ENCODE assay signal across 8 cellular contexts in genomic region chr15:89177633-89178306, GRCh38. TPM values are rescaled to one million over a fixed set of nuclear protein-coding genes. Genes with fewer than 3 reads are reported as not detected.
DNase-seq lines count a peak whose midpoint lies in the region; ATAC-seq and TF ChIP-seq lines count a peak whose summit lies in the region.

No MANE protein-coding gene starts in this region.

- intact Hi-C loops in left ventricle myocardium superior (cut with micrococcal nuclease) (loop anchor here (5.0 to 10.0 kb wide), 2 partner anchors 120 to 283 kb away; partner anchors contain the start of gene HAPLN3), gastrocnemius medialis (cut with DNase I; ENCODE audit: low total_unique reads) (loop anchor here (1.0 kb wide), 1 partner anchor 120 kb away; no protein-coding TSS in a partner anchor)

- ATAC-seq in left ventricle myocardium superior (peak; percentile 44), gastrocnemius medialis (peak in 1 of 2 donors; percentile 57), GM21786 (IDR thresholded peaks at IDR 0.05; ENCODE audit: unreplicated experiment) (no peak), GM18909 (IDR thresholded peaks at IDR 0.05; ENCODE audit: poor library complexity, unreplicated experiment) (no peak)

- H3K9me3 ChIP-seq in gastrocnemius medialis: no peaks in the 10 kb centered on the region

- TF ChIP-seq CTCF in LNCaP clone FGC (IDR thresholded peaks at IDR 0.05; ENCODE audit: control insufficient read depth, extremely low read depth, insufficient read depth) (peak; percentile 95), gastrocnemius medialis (IDR thresholded peaks at IDR 0.05 in 4 of 5, conservative IDR thresholded peaks at IDR 0.05 in 1 of 5) (peak; percentile 70 to 87 (median 83))

- no peaks in the 10 kb centered on the region for H3K27me3 ChIP-seq in gastrocnemius medialis

- peaks cover 6 to 9% of the 10 kb centered on the region in 2 donors for H3K4me1 ChIP-seq in gastrocnemius medialis

- H3K27ac ChIP-seq in gastrocnemius medialis: peak overlapping the region in 2 of 4 donors; percentile 25 to 57

- in situ Hi-C loops in gastrocnemius medialis (cut with MboI; ENCODE audit: low sequenced_read_pairs in 4 of 4): loop anchor here (5.0 to 10.0 kb wide), 2 partner anchors 120 to 283 kb away; partner anchors contain the start of gene HAPLN3 (in 1 of the 4)

- DNase-seq in ELF-1 (ENCODE audit: low read depth, low spot score) (peak; percentile 51), LNCaP clone FGC (ENCODE audit: low read depth) (no peak), amniotic stem cell (lab: John Stamatoyannopoulos, UW) (peak; percentile 49), left ventricle myocardium superior (peak; percentile 61), gastrocnemius medialis (peak in 1 of 2 donors; percentile 53)

- H3K27ac Mint-ChIP-seq in T-helper 1 cell treated with Interleukin-12 subunit alpha and Interleukin-12 subunit beta and Interleukin-4 antibody, amounts not matched to agents 30 μg/mL and 1 μg/mL, for 36 hours: peak overlapping the region; percentile 18

- H3K4me3 ChIP-seq in LNCaP clone FGC (ENCODE audit: low read depth, low read length) (no peak overlapping the region), gastrocnemius medialis (no peak overlapping the region)

- H3K4me3 Mint-ChIP-seq in T-helper 1 cell treated with Interleukin-12 subunit alpha and Interleukin-12 subunit beta and Interleukin-4 antibody, amounts not matched to agents 30 μg/mL and 1 μg/mL, for 36 hours: no peak overlapping the region

- no peaks in the 10 kb centered on the region for H3K27me3 Mint-ChIP-seq in T-helper 1 cell treated with Interleukin-12 subunit alpha and Interleukin-12 subunit beta and Interleukin-4 antibody, amounts not matched to agents 30 μg/mL and 1 μg/mL, for 36 hours (ENCODE audit: low read depth)

- H3K4me1 Mint-ChIP-seq in T-helper 1 cell treated with Interleukin-12 subunit alpha and Interleukin-12 subunit beta and Interleukin-4 antibody, amounts not matched to agents 30 μg/mL and 1 μg/mL, for 36 hours (ENCODE audit: low read depth): peaks cover 13% of the 10 kb centered on the region

- H3K36me3 Mint-ChIP-seq in T-helper 1 cell treated with Interleukin-12 subunit alpha and Interleukin-12 subunit beta and Interleukin-4 antibody, amounts not matched to agents 30 μg/mL and 1 μg/mL, for 36 hours (ENCODE audit: low read depth): peaks cover 13% of the 10 kb centered on the region

- peaks cover 0 to 59% of the 10 kb centered on the region in 2 donors for H3K36me3 ChIP-seq in gastrocnemius medialis

- no peak for TF ChIP-seq POLR2A in gastrocnemius medialis (IDR thresholded peaks at IDR 0.05)

- H3K9me3 Mint-ChIP-seq in T-helper 1 cell treated with Interleukin-12 subunit alpha and Interleukin-12 subunit beta and Interleukin-4 antibody, amounts not matched to agents 30 μg/mL and 1 μg/mL, for 36 hours: no peaks in the 10 kb centered on the region

RNA-seq across cellular contexts. Expression of gene RLBP1, which starts 43.6 kb away (rescaled TPM):
- total RNA-seq in left ventricle myocardium superior: not detected
- not detected for total RNA-seq in gastrocnemius medialis
